12 cellular contexts compared by ENCODE assay signal in the genomic region with DNA sequence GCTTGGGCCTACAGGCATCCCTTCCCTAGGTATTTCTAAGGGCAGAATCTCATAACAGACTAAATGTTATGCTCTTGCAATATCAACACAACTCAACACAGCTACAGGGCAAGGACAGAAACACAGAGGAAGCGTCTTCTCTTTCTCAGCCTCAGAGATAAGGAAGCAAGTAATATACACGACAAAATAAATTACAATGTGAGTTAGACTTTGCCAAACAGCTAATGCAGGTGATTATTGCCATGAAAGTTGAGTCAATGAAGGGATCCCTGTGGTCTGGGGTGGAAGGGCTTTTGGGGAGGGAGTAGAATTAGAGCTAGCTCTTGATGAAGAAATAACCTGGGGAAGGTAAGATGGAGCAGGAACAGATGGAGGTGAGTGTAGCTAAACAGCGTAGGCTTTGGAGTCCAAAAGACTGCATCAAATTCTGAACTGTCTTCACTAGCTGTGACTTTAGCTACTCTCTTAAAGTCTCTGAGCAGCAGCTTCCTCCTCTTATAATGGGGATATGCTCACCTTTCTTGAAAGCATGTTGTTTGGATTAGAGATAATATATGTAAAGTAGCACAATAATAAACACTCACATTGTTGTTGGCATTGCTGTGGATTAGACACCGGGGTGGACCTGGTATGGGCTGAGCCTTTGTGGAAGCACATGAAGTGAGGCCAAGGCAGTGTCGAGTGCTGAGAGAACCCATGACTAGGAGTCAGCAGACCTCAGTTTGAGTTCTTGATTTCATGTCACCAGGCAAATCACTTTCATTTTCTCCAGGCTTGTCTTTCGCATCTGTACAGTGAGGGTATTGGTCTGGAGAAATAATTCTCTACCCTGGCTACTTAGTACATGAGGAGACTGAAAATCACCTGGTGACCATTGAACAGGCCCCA. TPM values are rescaled to one million over a fixed set of nuclear protein-coding genes. Genes with fewer than 3 reads are reported as not detected.
A peak's percentile ranks its signal among the peaks of the same experiment; 100 is the strongest.
DNase-seq lines count a peak whose midpoint lies in the region; ATAC-seq, FAIRE-seq and TF ChIP-seq lines count a peak whose summit lies in the region.
"Had no signal": no experiment of that assay in that cellular context is flagged by ENCODE, and none has a peak within 500 bp of the region (broad histone marks: within the 10 kb centered on the region; RNA-seq: fewer than 3 reads in every experiment).

No MANE protein-coding gene starts in this region.

- H4K20me1 ChIP-seq in KMS-11 (ENCODE audit: insufficient read depth) (no peaks in the 10 kb centered on the region), HepG2 (ENCODE audit: insufficient read depth, low read length) (no peaks in the 10 kb centered on the region)

- H3K4me1 Mint-ChIP-seq in activated T-helper 17 cell treated with anti-CD3 and anti-CD28 coated beads, Interleukin-2, amount 50 U/mL, for 72 hours, result peaks cover 5% of the 10 kb centered on the region
- peaks cover 5 to 8% of the 10 kb centered on the region in 2 donors for H3K4me1 Mint-ChIP-seq in stimulated activated naive B cell treated with anti-CD40 and anti-IgM and Interleukin-4, amounts not matched to agents 10 μg/mL and 1 μg/mL and 100 μg/mL, for 72 hours

- TF ChIP-seq POLR2A in HepG2 (IDR thresholded peaks at IDR 0.05; ENCODE audit: insufficient read depth in 1 of 2, low read depth in 2 of 2, low read length in 2 of 2), result no peak

- no peaks in the 10 kb centered on the region for H3K9me3 ChIP-seq in HepG2 (ENCODE audit: low read length)
- H3K9me3 ChIP-seq: right lobe of liver, stomach had no signal

- H3K9ac ChIP-seq in KMS-11 (no peak overlapping the region), HepG2 (ENCODE audit: insufficient read depth, low read depth, low read length) (no peak overlapping the region)

- intact Hi-C loops in HepG2 (cut with micrococcal nuclease; ENCODE audit: unreplicated experiment), result loop anchor here (1.0 to 5.0 kb wide), 3 partner anchors 76 to 422 kb away; a partner anchor contains a TSS

- H3K27me3 ChIP-seq in KMS-11 (ENCODE audit: insufficient read depth, low read depth), result no peaks in the 10 kb centered on the region
- no peaks in the 10 kb centered on the region for H3K27me3 ChIP-seq in HepG2 (ENCODE audit: control insufficient read depth in 1 of 2, insufficient read depth in 2 of 2, low read length in 2 of 2)
- H3K27me3 ChIP-seq: right lobe of liver, stomach had no signal

- no peak for FAIRE-seq in HepG2 (lab: Jason Lieb, UNC)

- ATAC-seq in activated T-helper 17 cell treated with anti-CD3 and anti-CD28 coated beads, Interleukin-2, amount 50 U/mL, for 72 hours (replicated peaks), result no peak
- no peak for ATAC-seq in HepG2
- ATAC-seq in stimulated activated naive B cell treated with anti-CD40 and anti-IgM and Interleukin-4, amounts not matched to agents 10 μg/mL and 1 μg/mL and 100 μg/mL, for 72 hours (replicated peaks), result no peak
- ATAC-seq in HG03039 (IDR thresholded peaks at IDR 0.05; ENCODE audit: unreplicated experiment), result no peak

- WGBS in HepG2 (ENCODE audit: low lambda C conversion rate), result 54% methylated on average over 6 of the region's 6 CpGs

- no peaks in the 10 kb centered on the region for H3K79me2 ChIP-seq in KMS-11 (ENCODE audit: insufficient read depth, low read depth)
- H3K79me2 ChIP-seq in HepG2 (ENCODE audit: insufficient read depth, low read length), result no peaks in the 10 kb centered on the region

- TF ChIP-seq CTCF in KMS-11 (conservative IDR thresholded peaks at IDR 0.05; ENCODE audit: low read depth, low read length) (peak; percentile 65), HepG2 (CRISPR knock-in tag; IDR thresholded peaks at IDR 0.05) (no peak)

- H3K4me1 ChIP-seq in KMS-11 (ENCODE audit: low read depth, poor library complexity, severe bottlenecking) (no peaks in the 10 kb centered on the region), HepG2 (ENCODE audit: insufficient read depth, low read length) (no peaks in the 10 kb centered on the region)
- H3K4me1 ChIP-seq: right lobe of liver had no signal

- H3K27ac Mint-ChIP-seq in activated T-helper 17 cell treated with anti-CD3 and anti-CD28 coated beads, Interleukin-2, amount 50 U/mL, for 72 hours, result peak overlapping the region; percentile 14
- H3K27ac Mint-ChIP-seq in stimulated activated naive B cell treated with anti-CD40 and anti-IgM and Interleukin-4, amounts not matched to agents 10 μg/mL and 1 μg/mL and 100 μg/mL, for 72 hours, result no peak overlapping the region
- H3K27ac Mint-ChIP-seq: activated naive CD8-positive, alpha-beta T cell treated with anti-CD3 and anti-CD28 coated beads, Interleukin-2, amount 10 ng/mL, durations not matched to agents 7 days and 5 days had no signal

- POLR2A ChIA-PET in HepG2 (lab: Yijun Ruan, JAX), result no interaction called here

- TF ChIP-seq EP300 in HepG2 (IDR thresholded peaks at IDR 0.05; ENCODE audit: low read depth in 2 of 2, low read length in 2 of 2) (no peak), HepG2 (CRISPR knock-in tag; IDR thresholded peaks at IDR 0.05; ENCODE audit: borderline replicate concordance) (no peak)

- H3K36me3 Mint-ChIP-seq in activated T-helper 17 cell treated with anti-CD3 and anti-CD28 coated beads, Interleukin-2, amount 50 U/mL, for 72 hours (ENCODE audit: low read depth), result no peaks in the 10 kb centered on the region
- H3K36me3 Mint-ChIP-seq in stimulated activated naive B cell treated with anti-CD40 and anti-IgM and Interleukin-4, amounts not matched to agents 10 μg/mL and 1 μg/mL and 100 μg/mL, for 72 hours, result no peaks in the 10 kb centered on the region
- H3K36me3 Mint-ChIP-seq: activated naive CD8-positive, alpha-beta T cell treated with anti-CD3 and anti-CD28 coated beads, Interleukin-2, amount 10 ng/mL, durations not matched to agents 7 days and 5 days; CD4-positive, alpha-beta memory T cell had no signal

- in situ Hi-C loops in HepG2 (cut with HindIII; ENCODE audit: extremely low pct_ligation_motif_present, low pct_unique_long_range_greater_than_20kb), result loop anchor here (5.0 kb wide), 1 partner anchor 351 kb away; no protein-coding TSS in a partner anchor

- H3K4me3 ChIP-seq in KMS-11 (IDR thresholded peaks at IDR 0.05; ENCODE audit: insufficient read depth, low read depth, low read length) (no peak overlapping the region), HepG2 (replicated peaks in 1 of 3; ENCODE audit: insufficient read depth in 1 of 3, low read depth in 2 of 3, low read length in 3 of 3) (no peak overlapping the region)
- H3K4me3 ChIP-seq: right lobe of liver, stomach had no signal

- no peak overlapping the region for H3K4me3 Mint-ChIP-seq in activated T-helper 17 cell treated with anti-CD3 and anti-CD28 coated beads, Interleukin-2, amount 50 U/mL, for 72 hours
- no peak overlapping the region for H3K4me3 Mint-ChIP-seq in stimulated activated naive B cell treated with anti-CD40 and anti-IgM and Interleukin-4, amounts not matched to agents 10 μg/mL and 1 μg/mL and 100 μg/mL, for 72 hours
- H3K4me3 Mint-ChIP-seq: activated naive CD8-positive, alpha-beta T cell treated with anti-CD3 and anti-CD28 coated beads, Interleukin-2, amount 10 ng/mL, durations not matched to agents 7 days and 5 days had no signal

- no peaks in the 10 kb centered on the region for H3K27me3 Mint-ChIP-seq in activated T-helper 17 cell treated with anti-CD3 and anti-CD28 coated beads, Interleukin-2, amount 50 U/mL, for 72 hours
- H3K27me3 Mint-ChIP-seq in stimulated activated naive B cell treated with anti-CD40 and anti-IgM and Interleukin-4, amounts not matched to agents 10 μg/mL and 1 μg/mL and 100 μg/mL, for 72 hours, result no peaks in the 10 kb centered on the region
- H3K27me3 Mint-ChIP-seq: activated naive CD8-positive, alpha-beta T cell treated with anti-CD3 and anti-CD28 coated beads, Interleukin-2, amount 10 ng/mL, durations not matched to agents 7 days and 5 days; CD4-positive, alpha-beta memory T cell had no signal

- no peaks in the 10 kb centered on the region for H3K9me3 Mint-ChIP-seq in activated T-helper 17 cell treated with anti-CD3 and anti-CD28 coated beads, Interleukin-2, amount 50 U/mL, for 72 hours
- H3K9me3 Mint-ChIP-seq in stimulated activated naive B cell treated with anti-CD40 and anti-IgM and Interleukin-4, amounts not matched to agents 10 μg/mL and 1 μg/mL and 100 μg/mL, for 72 hours, result no peaks in the 10 kb centered on the region
- H3K9me3 Mint-ChIP-seq: activated naive CD8-positive, alpha-beta T cell treated with anti-CD3 and anti-CD28 coated beads, Interleukin-2, amount 10 ng/mL, durations not matched to agents 7 days and 5 days had no signal

- no TSS peak for BruUV-seq in HepG2 (replicated peaks; lab: Mats Ljungman, UMichigan)

- no peak for DNase-seq in HepG2 (ENCODE audit: low spot score)
- no peak for DNase-seq in activated CD8-positive, alpha-beta memory T cell treated with anti-CD3 and anti-CD28 coated beads, Interleukin-2, amount 50 U/mL, for 4 hours
- no peak for DNase-seq in stimulated activated naive B cell treated with anti-CD40 and anti-IgM and Interleukin-4, amounts not matched to agents 10 μg/mL and 1 μg/mL and 100 μg/mL, for 72 hours
- DNase-seq: activated naive CD8-positive, alpha-beta T cell treated with anti-CD3 and anti-CD28 coated beads, Interleukin-2, amount 10 ng/mL, durations not matched to agents 7 days and 5 days; GOT3; stomach had no signal

- H3K27ac ChIP-seq in KMS-11 (no peak overlapping the region), HepG2 (ENCODE audit: extremely low read length, insufficient read depth, low read length) (no peak overlapping the region), temporal lobe (ENCODE audit: low read depth, low read length) (peak overlapping the region; percentile 44)
- H3K27ac ChIP-seq: right lobe of liver had no signal

- H3K36me3 ChIP-seq in KMS-11 (ENCODE audit: insufficient read depth) (no peaks in the 10 kb centered on the region), HepG2 (replicated peaks in 1 of 2; ENCODE audit: control insufficient read depth in 1 of 2, insufficient read depth in 2 of 2, low read length in 2 of 2) (no peaks in the 10 kb centered on the region)
- H3K36me3 ChIP-seq: right lobe of liver, stomach had no signal

- no peak overlapping the region for H3K4me2 ChIP-seq in KMS-11
- 0 out of 2 replicates have a peak overlapping the region, but pooled peaks have one; percentile 10 for H3K4me2 ChIP-seq in HepG2 (ENCODE audit: low read depth, low read length)

- TF ChIP-seq RAD21 in HepG2 (CRISPR knock-in tag; IDR thresholded peaks at IDR 0.05), result no peak

- H2AFZ ChIP-seq in KMS-11 (ENCODE audit: low read depth) (no peak overlapping the region), HepG2 (ENCODE audit: low read length) (no peak overlapping the region)

- CTCF ChIA-PET in HepG2 (lab: Yijun Ruan, JAX; ENCODE audit: low intra/inter-chr PET ratio, low total read pairs), result interaction anchor here (1.0 to 1.8 kb wide), 6 partner anchors 71 to 502 kb away, joined by 3 to 12 read pairs (median 6); a partner anchor contains a TSS

RNA-seq across cellular contexts. Expression of a gene that starts 41.0 kb away (rescaled TPM):
- total RNA-seq in activated T-helper 17 cell treated with anti-CD3 and anti-CD28 coated beads, Interleukin-2, amount 50 U/mL, for 72 hours, result under 1 TPM; 0.48 to 0.98 TPM
- total RNA-seq in HepG2 (2016; rRNA removed; fragmentation: Illumina TruSeq; extraction: Trizol), result 8.5 and 15.3 TPM in 2 replicates
- 6.5 and 7.9 TPM in 2 replicates for total RNA-seq in HepG2 (2016; cell fraction: cytosol; rRNA removed; fragmentation: Illumina TruSeq; extraction: Trizol; ENCODE audit: low read depth)
- total RNA-seq in HepG2 (2016; cell fraction: insoluble cytoplasmic fraction; rRNA removed; fragmentation: Illumina TruSeq; extraction: Trizol), result 9.4 and 15.2 TPM in 2 replicates
- total RNA-seq in HepG2 (2016; cell fraction: membrane; rRNA removed; fragmentation: Illumina TruSeq; extraction: Trizol), result 10.0 and 11.2 TPM in 2 replicates
- 15.0 and 16.5 TPM in 2 replicates for total RNA-seq in HepG2 (2016; cell fraction: nucleus; rRNA removed; fragmentation: Illumina TruSeq; extraction: Trizol)
- polyA plus RNA-seq in HepG2 (2011; rRNA removed), result 10.4 and 12.2 TPM in 2 replicates
- polyA plus RNA-seq in HepG2 (2011; cell fraction: cytosol; rRNA removed), result 11.8 and 12.5 TPM in 2 replicates
- polyA plus RNA-seq in HepG2 (2011; cell fraction: nucleus; rRNA removed), result 17.3 and 18.8 TPM in 2 replicates
- 10.4 and 11.2 TPM in 2 replicates for polyA plus RNA-seq in HepG2 (2012)
- 6.8 and 8.5 TPM in 2 replicates for polyA plus RNA-seq in HepG2 (2016; cell fraction: cytosol; fragmentation: Illumina TruSeq; extraction: Trizol; ENCODE audit: low read depth)
- polyA plus RNA-seq in HepG2 (2016; cell fraction: insoluble cytoplasmic fraction; fragmentation: Illumina TruSeq; extraction: Trizol; ENCODE audit: low read depth), result 10.0 and 10.3 TPM in 2 replicates
- 8.8 and 9.2 TPM in 2 replicates for polyA plus RNA-seq in HepG2 (2016; cell fraction: membrane; fragmentation: Illumina TruSeq; extraction: Trizol; ENCODE audit: low read depth)
- polyA plus RNA-seq in HepG2 (2016; cell fraction: nucleus; fragmentation: Illumina TruSeq; extraction: Trizol; ENCODE audit: insufficient read depth, low read depth), result 18.5 and 20.1 TPM in 2 replicates
- 0.47 and 27.9 TPM in 2 replicates for polyA minus RNA-seq in HepG2 (2011; rRNA and poly(A)+ RNA removed; ENCODE audit: low replicate concordance)
- polyA minus RNA-seq in HepG2 (2011; cell fraction: cytosol; rRNA and poly(A)+ RNA removed), result 8.8 and 10.0 TPM in 2 replicates
- 7.5 and 7.7 TPM in 2 replicates for polyA minus RNA-seq in HepG2 (2011; cell fraction: nucleus; rRNA and poly(A)+ RNA removed)
- total RNA-seq in temporal lobe, result 4.7 TPM
